Comparison of ENCODE assay signal across 19 cellular contexts in the genomic region with DNA sequence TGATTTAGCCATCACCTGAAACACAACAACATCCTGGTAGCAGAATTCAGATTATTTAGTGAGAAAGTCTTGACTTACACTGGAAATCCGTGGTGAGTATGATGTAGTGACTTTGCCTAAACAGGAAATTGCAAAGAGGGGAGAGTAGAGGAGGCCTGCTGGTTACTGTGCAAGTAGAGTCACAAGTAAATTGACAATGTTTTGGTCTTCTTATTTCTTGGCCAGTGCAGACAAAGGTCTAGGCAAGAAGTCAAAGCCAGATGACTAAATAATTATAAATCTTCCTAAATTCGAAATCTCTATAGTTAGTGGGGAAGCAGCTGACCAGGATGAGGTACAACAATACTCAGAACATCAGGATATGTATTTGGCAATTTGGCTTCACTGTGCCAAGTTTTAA.
"Had no signal": no experiment of that assay in that cellular context is flagged by ENCODE, and none has a peak within 500 bp of the region (broad histone marks: within the 10 kb centered on the region; RNA-seq: fewer than 3 reads in every experiment).

No MANE protein-coding gene starts in this region.

- H3K9me3 ChIP-seq: esophagus squamous epithelium, mucosa of descending colon, pancreas, tibial artery, vagina had no signal

- H3K27me3 ChIP-seq: brain microvascular endothelial cell, esophagus squamous epithelium, pancreas, tibial artery, vagina had no signal

- H3K36me3 ChIP-seq: brain microvascular endothelial cell, esophagus squamous epithelium, pancreas, tibial artery, vagina had no signal

- H3K4me3 ChIP-seq: coronary artery, esophagus squamous epithelium, mucosa of descending colon, pancreas, tibial artery, vagina had no signal

- ATAC-seq: left lobe of liver; mucosa of descending colon; naive thymus-derived CD4-positive, alpha-beta T cell; pancreas had no signal

- H3K27ac ChIP-seq: brain microvascular endothelial cell, coronary artery, esophagus squamous epithelium, pancreas, tibial artery, vagina, VCaP had no signal

- DNase-seq: activated CD4-positive, alpha-beta memory T cell treated with anti-CD3 and anti-CD28 coated beads for 36 hours; activated effector memory CD4-positive, alpha-beta T cell treated with Interleukin-2 at 50 U/mL for 16 hours; activated T-cell treated with anti-CD3 and anti-CD28 coated beads, Interleukin-2, amount 50 U/mL, for 24 hours; amniotic stem cell; brain microvascular endothelial cell; effector CD4-positive, alpha-beta T cell; esophagus squamous epithelium; islet precursor cell; mucosa of descending colon; naive thymus-derived CD4-positive, alpha-beta T cell; pancreas; stimulated activated CD4-positive, alpha-beta T cell treated with anti-CD3 and anti-CD28 coated beads, Interleukin-12 subunit alpha, Interleukin-12 subunit beta, amount 100 ng/mL, for 4 hours; stimulated activated CD4-positive, alpha-beta T cell treated with anti-CD3 and anti-CD28 coated beads, Interleukin-2, amount 100 ng/mL, for 24 hours; T-helper 1 cell; tibial artery had no signal

- H3K4me1 ChIP-seq: esophagus squamous epithelium, pancreas, tibial artery, vagina had no signal
